1 cellular context compared by ENCODE assay signal in the genomic region with DNA sequence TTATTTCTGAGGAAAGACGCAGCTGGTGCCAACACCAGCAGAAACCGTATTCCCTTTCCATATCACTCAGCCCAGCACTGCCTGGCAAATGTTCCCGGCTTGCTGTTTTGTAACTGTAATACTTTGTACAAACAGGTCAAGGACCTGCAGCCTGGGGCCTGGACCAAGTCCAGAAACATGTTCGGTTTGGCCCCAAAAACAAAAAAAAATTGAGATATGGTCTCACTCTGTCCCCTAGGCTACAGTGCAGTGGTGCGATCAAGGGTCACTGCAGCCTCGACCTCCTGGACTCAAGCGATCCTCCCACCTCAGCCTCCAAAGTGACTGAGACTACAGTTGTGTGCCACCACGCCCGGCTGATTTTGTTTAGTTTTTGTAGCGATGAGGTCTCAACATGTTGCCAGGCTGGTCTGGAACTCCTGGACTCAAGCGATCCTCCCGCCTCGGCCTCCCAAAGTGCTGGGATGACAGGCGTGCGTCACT.
TF ChIP-seq lines count a peak whose summit lies in the region.

No MANE protein-coding gene starts in this region.

TF ChIP-seq in GM23338, 12 proteins besides CTCF, POLR2A, EP300 and RAD21 (continued from another document):
- no peak for TF ChIP-seq EZH2 (IDR thresholded peaks at IDR 0.05; ENCODE audit: low read depth, unreplicated experiment)
- TF ChIP-seq ZNF331 (CRISPR knock-in tag; IDR thresholded peaks at IDR 0.05; ENCODE audit: low read depth), result no peak
- TF ChIP-seq REST (IDR thresholded peaks at IDR 0.05; ENCODE audit: unreplicated experiment), result no peak
TF ChIP-seq in GM23338: peak in this region for 0.
